Comparison of ENCODE assay signal across 8 cellular contexts in genomic region chr14:49865431-49865859, GRCh38. TPM values are rescaled to one million over a fixed set of nuclear protein-coding genes. Genes with fewer than 3 reads are reported as not detected.
DNase-seq lines count a peak whose midpoint lies in the region; ATAC-seq and TF ChIP-seq lines count a peak whose summit lies in the region.

No MANE protein-coding gene starts in this region.

- peaks cover 2% of the 10 kb centered on the region for H3K27me3 Mint-ChIP-seq in activated CD4-positive, alpha-beta memory T cell treated with anti-CD3 and anti-CD28 coated beads for 36 hours

- ATAC-seq in HG02610 (IDR thresholded peaks at IDR 0.05; ENCODE audit: unreplicated experiment): no peak

- no peak overlapping the region for H3K4me3 Mint-ChIP-seq in activated CD4-positive, alpha-beta memory T cell treated with anti-CD3 and anti-CD28 coated beads for 36 hours

- in situ Hi-C loops in GM13976 (cut with MboI; ENCODE audit: low sequenced_read_pairs, unreplicated experiment): loop anchor here (10.0 to 25.0 kb wide), 2 partner anchors 229 to 672 kb away; partner anchors contain the start of gene MAP4K5

- no peaks in the 10 kb centered on the region for H3K27me3 ChIP-seq in effector memory CD4-positive, alpha-beta T cell (replicated peaks; ENCODE audit: control insufficient read depth, insufficient read depth, low read length, poor library complexity, severe bottlenecking)

- peaks cover 2% of the 10 kb centered on the region for H3K9me3 Mint-ChIP-seq in activated CD4-positive, alpha-beta memory T cell treated with anti-CD3 and anti-CD28 coated beads for 36 hours

- CTCF ChIA-PET in activated CD4-positive, alpha-beta memory T cell treated with anti-CD3 and anti-CD28 coated beads for 36 hours (lab: Charles Lee): interaction anchor here (0.6 to 8.3 kb wide), 32 partner anchors 9 to 251 kb away, joined by 3 to 179 read pairs (median 5); partner anchors contain the start of genes ARF6, NEMF and VCPKMT

- DNase-seq in A172 (ENCODE audit: low spot score) (peak; percentile 46), GM13976 (ENCODE audit: low spot score) (no peak), NCI-H526 (lab: John Stamatoyannopoulos, UW) (peak; percentile 52 to 82), myocyte (ENCODE audit: low read depth) (peak; percentile 77)
- peak; percentile 87 for DNase-seq in activated CD4-positive, alpha-beta memory T cell treated with anti-CD3 and anti-CD28 coated beads for 36 hours
- peak; percentile 38 to 62 (median 47) for DNase-seq in effector memory CD4-positive, alpha-beta T cell
- peak; percentile 55 to 64 for DNase-seq in stimulated activated CD8-positive, alpha-beta memory T cell treated with anti-CD3 and anti-CD28 coated beads, Interleukin-7, amount 100 ng/mL, for 4 hours (ENCODE audit: low read depth in 2 of 2)

- intact Hi-C loops in activated CD4-positive, alpha-beta memory T cell treated with anti-CD3 and anti-CD28 coated beads for 36 hours (cut with micrococcal nuclease): loop anchor here (1.0 kb wide), 2 partner anchors 197 to 240 kb away; no protein-coding TSS in a partner anchor

- H3K27ac Mint-ChIP-seq in activated CD4-positive, alpha-beta memory T cell treated with anti-CD3 and anti-CD28 coated beads for 36 hours: no peak overlapping the region

- H3K9me3 ChIP-seq in effector memory CD4-positive, alpha-beta T cell (ENCODE audit: control insufficient read depth, low read length): no peaks in the 10 kb centered on the region

- no peaks in the 10 kb centered on the region for H3K36me3 Mint-ChIP-seq in activated CD4-positive, alpha-beta memory T cell treated with anti-CD3 and anti-CD28 coated beads for 36 hours

- POLR2A ChIA-PET in activated CD4-positive, alpha-beta memory T cell treated with anti-CD3 and anti-CD28 coated beads for 36 hours (lab: Charles Lee): interaction anchor here (0.7 to 6.7 kb wide), 10 partner anchors 13 to 251 kb away, joined by 3 to 60 read pairs (median 4); partner anchors contain the start of genes ARF6, NEMF and VCPKMT

- H3K4me3 ChIP-seq in effector memory CD4-positive, alpha-beta T cell (ENCODE audit: insufficient read depth, low read depth, low read length, poor library complexity, severe bottlenecking): no peak overlapping the region

- TF ChIP-seq CTCF in GM13976 (IDR thresholded peaks at IDR 0.05; ENCODE audit: borderline replicate concordance, control extremely low read depth, extremely low read depth, insufficient read depth, missing control alignments): peak; percentile 86

- no peaks in the 10 kb centered on the region for H3K36me3 ChIP-seq in effector memory CD4-positive, alpha-beta T cell (ENCODE audit: control insufficient read depth, insufficient read depth, low read length)

- peak overlapping the region; percentile 5 for H3K27ac ChIP-seq in effector memory CD4-positive, alpha-beta T cell (ENCODE audit: insufficient read depth, low read length, poor library complexity, severe bottlenecking)

- peaks cover 25% of the 10 kb centered on the region for H3K4me1 Mint-ChIP-seq in activated CD4-positive, alpha-beta memory T cell treated with anti-CD3 and anti-CD28 coated beads for 36 hours (ENCODE audit: low read depth)

- peaks cover 27% of the 10 kb centered on the region for H3K4me1 ChIP-seq in effector memory CD4-positive, alpha-beta T cell (ENCODE audit: control insufficient read depth, insufficient read depth, low read length, poor library complexity, severe bottlenecking)

RNA-seq across cellular contexts. Expression of gene NEMF, which starts 12.9 kb away (rescaled TPM):
- 24.1 and 33.2 TPM in 2 replicates for total RNA-seq in A172 (2014; rRNA removed; shearing (Covaris generic))
- total RNA-seq in activated CD4-positive, alpha-beta memory T cell treated with anti-CD3 and anti-CD28 coated beads for 36 hours: 10 to 100 TPM; 63.6 to 71.0 TPM
- total RNA-seq in myocyte: 58.2 and 72.9 TPM in 2 replicates
- 21.3 TPM for polyA plus RNA-seq in myocyte (2012)

RNA-seq across cellular contexts. Expression of gene ARF6, which starts 27.4 kb away (rescaled TPM):
- total RNA-seq in A172 (2014; rRNA removed; shearing (Covaris generic)): 51.6 and 51.9 TPM in 2 replicates
- total RNA-seq in activated CD4-positive, alpha-beta memory T cell treated with anti-CD3 and anti-CD28 coated beads for 36 hours: 100 to 1,000 TPM; 198 to 202 TPM
- total RNA-seq in myocyte: 43.4 and 50.9 TPM in 2 replicates
- polyA plus RNA-seq in myocyte (2012): 49.2 TPM
